Comparison of ENCODE assay signal across 9 cellular contexts in the genomic region with DNA sequence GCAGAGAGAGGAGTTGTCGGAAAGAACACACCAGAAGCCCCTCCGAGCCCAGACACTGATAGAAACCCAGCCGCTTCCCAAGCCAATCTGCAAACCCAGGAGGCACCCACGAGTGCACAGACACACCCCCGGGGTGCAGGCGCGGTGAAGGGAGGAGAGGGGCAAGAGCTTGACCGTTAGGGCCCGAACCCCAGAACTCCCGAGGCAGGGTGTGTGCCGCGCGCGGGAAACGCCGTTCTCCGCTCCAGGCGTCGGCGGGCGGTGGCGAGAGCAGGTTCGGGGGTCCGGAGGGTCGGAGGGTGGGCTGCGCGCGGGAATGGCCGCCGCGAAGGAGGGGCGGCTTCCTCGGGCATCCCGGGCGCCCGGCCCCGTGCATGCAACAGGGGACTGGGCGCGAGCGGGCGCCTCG. TPM values are rescaled to one million over a fixed set of nuclear protein-coding genes. Genes with fewer than 3 reads are reported as not detected.
DNase-seq lines count a peak whose midpoint lies in the region; ATAC-seq and TF ChIP-seq lines count a peak whose summit lies in the region.
"Had no signal": no experiment of that assay in that cellular context is flagged by ENCODE, and none has a peak within 500 bp of the region (broad histone marks: within the 10 kb centered on the region; RNA-seq: fewer than 3 reads in every experiment).

No MANE protein-coding gene starts in this region.

- DNase-seq in activated CD4-positive, alpha-beta T cell treated with anti-CD3 and anti-CD28 coated beads, Interleukin-2, amount 10 ng/mL, durations not matched to agents 7 days and 5 days = no peak
- DNase-seq in activated CD4-positive, alpha-beta T cell treated with anti-CD3 and anti-CD28 coated beads for 1 hour = no peak
- DNase-seq in cardiac muscle cell (ENCODE audit: low read depth in 1 of 2, low spot score in 1 of 2) = peak in 1 of 2 donors; percentile 16
- no peak for DNase-seq in gastrocnemius medialis
- DNase-seq in DMS53 treated with DMSO at 0.1 percent for 48 hours (lab: John Stamatoyannopoulos, UW; ENCODE audit: unreplicated experiment) = no peak
- DNase-seq in activated gamma-delta T cell treated with Interleukin-2 at 50 U/mL for 16 hours = no peak

- H3K9me3 ChIP-seq in cardiac muscle cell (ENCODE audit: low read depth) (no peaks in the 10 kb centered on the region), gastrocnemius medialis (no peaks in the 10 kb centered on the region)

- peaks cover 72% of the 10 kb centered on the region for H3K27me3 Mint-ChIP-seq in activated CD4-positive, alpha-beta T cell treated with anti-CD3 and anti-CD28 coated beads, Interleukin-2, amount 10 ng/mL, durations not matched to agents 7 days and 5 days

- peaks cover 96% of the 10 kb centered on the region for H3K27me3 ChIP-seq in cardiac muscle cell
- peaks cover 51 to 56% (median 52%) of the 10 kb centered on the region in 3 donors for H3K27me3 ChIP-seq in gastrocnemius medialis

- ATAC-seq in gastrocnemius medialis (no peak), GM21526 (IDR thresholded peaks at IDR 0.05; ENCODE audit: low FRiP score, unreplicated experiment) (no peak)

- no peaks in the 10 kb centered on the region for H3K9me3 Mint-ChIP-seq in activated CD4-positive, alpha-beta T cell treated with anti-CD3 and anti-CD28 coated beads, Interleukin-2, amount 10 ng/mL, durations not matched to agents 7 days and 5 days

- in situ Hi-C loops in gastrocnemius medialis (cut with MboI; ENCODE audit: low sequenced_read_pairs in 4 of 4) = no loop called here

- H3K36me3 Mint-ChIP-seq in activated CD4-positive, alpha-beta T cell treated with anti-CD3 and anti-CD28 coated beads, Interleukin-2, amount 10 ng/mL, durations not matched to agents 7 days and 5 days (ENCODE audit: low read depth) = no peaks in the 10 kb centered on the region

- H3K27ac Mint-ChIP-seq in activated CD4-positive, alpha-beta T cell treated with anti-CD3 and anti-CD28 coated beads, Interleukin-2, amount 10 ng/mL, durations not matched to agents 7 days and 5 days = no peak overlapping the region

- no peaks in the 10 kb centered on the region for H3K36me3 ChIP-seq in cardiac muscle cell
- H3K36me3 ChIP-seq in gastrocnemius medialis = no peaks in the 10 kb centered on the region

- H3K27ac ChIP-seq in VCaP (peak overlapping the region; percentile 78), cardiac muscle cell (no peak overlapping the region), gastrocnemius medialis (no peak overlapping the region)

- H3K4me1 ChIP-seq in cardiac muscle cell (ENCODE audit: low read depth) (no peaks in the 10 kb centered on the region), gastrocnemius medialis (peaks cover 3 to 4% of the 10 kb centered on the region in 2 donors)

- TF ChIP-seq CTCF in VCaP (conservative IDR thresholded peaks at IDR 0.05) (no peak), cardiac muscle cell (IDR thresholded peaks at IDR 0.05; ENCODE audit: low read depth, low read length) (no peak), gastrocnemius medialis (IDR thresholded peaks at IDR 0.05 in 4 of 5, conservative IDR thresholded peaks at IDR 0.05 in 1 of 5) (no peak)

- POLR2A ChIA-PET in activated CD4-positive, alpha-beta T cell treated with anti-CD3 and anti-CD28 coated beads, Interleukin-2, amount 10 ng/mL, durations not matched to agents 7 days and 5 days (lab: Charles Lee) = no interaction called here

- H3K4me3 ChIP-seq in cardiac muscle cell (peak overlapping the region; percentile 71), gastrocnemius medialis (peak overlapping the region; percentile 40 to 54 (median 49))

- intact Hi-C loops in gastrocnemius medialis (cut with DNase I; ENCODE audit: low total_unique reads) = no loop called here

- CTCF ChIA-PET in activated CD4-positive, alpha-beta T cell treated with anti-CD3 and anti-CD28 coated beads, Interleukin-2, amount 10 ng/mL, durations not matched to agents 7 days and 5 days (lab: Charles Lee) = no interaction called here

- peak overlapping the region; percentile 35 for H3K4me3 Mint-ChIP-seq in activated CD4-positive, alpha-beta T cell treated with anti-CD3 and anti-CD28 coated beads, Interleukin-2, amount 10 ng/mL, durations not matched to agents 7 days and 5 days

- H3K4me1 Mint-ChIP-seq in activated CD4-positive, alpha-beta T cell treated with anti-CD3 and anti-CD28 coated beads, Interleukin-2, amount 10 ng/mL, durations not matched to agents 7 days and 5 days = peaks cover 14% of the 10 kb centered on the region

- no peak for TF ChIP-seq POLR2A in gastrocnemius medialis (IDR thresholded peaks at IDR 0.05)

RNA-seq across cellular contexts. Expression of a gene that starts 0.5 kb away (rescaled TPM):
- total RNA-seq in activated CD4-positive, alpha-beta T cell treated with anti-CD3 and anti-CD28 coated beads, Interleukin-2, amount 10 ng/mL, durations not matched to agents 7 days and 5 days = not detected
- total RNA-seq in cardiac muscle cell = 0.06 and 0.63 TPM in 2 replicates
- 0.12 TPM in 1 of 2 replicates, not detected in the other for polyA plus RNA-seq in cardiac muscle cell
- 1 to 10 TPM in 1 of 4 donors, under 1 TPM in 3; 0.07 to 1.1 (median 0.31) TPM for total RNA-seq in gastrocnemius medialis
- total RNA-seq: activated CD8-positive, alpha-beta memory T cell treated with anti-CD3 and anti-CD28 coated beads for 36 hours had no signal

RNA-seq across cellular contexts. Expression of a gene that starts 50.1 kb away (rescaled TPM):
- total RNA-seq in activated CD4-positive, alpha-beta T cell treated with anti-CD3 and anti-CD28 coated beads, Interleukin-2, amount 10 ng/mL, durations not matched to agents 7 days and 5 days = 1 to 10 TPM; 7.9 to 9.2 TPM
- 8.6 and 8.9 TPM in 2 replicates for total RNA-seq in cardiac muscle cell
- polyA plus RNA-seq in cardiac muscle cell = 9.6 and 13.6 TPM in 2 replicates
- 10 to 100 TPM in 3 of 4 donors, 1 to 10 TPM in 1; 9.9 to 12.8 (median 12.3) TPM for total RNA-seq in gastrocnemius medialis
